Comparison of ENCODE assay signal across 20 cellular contexts in the genomic region with DNA sequence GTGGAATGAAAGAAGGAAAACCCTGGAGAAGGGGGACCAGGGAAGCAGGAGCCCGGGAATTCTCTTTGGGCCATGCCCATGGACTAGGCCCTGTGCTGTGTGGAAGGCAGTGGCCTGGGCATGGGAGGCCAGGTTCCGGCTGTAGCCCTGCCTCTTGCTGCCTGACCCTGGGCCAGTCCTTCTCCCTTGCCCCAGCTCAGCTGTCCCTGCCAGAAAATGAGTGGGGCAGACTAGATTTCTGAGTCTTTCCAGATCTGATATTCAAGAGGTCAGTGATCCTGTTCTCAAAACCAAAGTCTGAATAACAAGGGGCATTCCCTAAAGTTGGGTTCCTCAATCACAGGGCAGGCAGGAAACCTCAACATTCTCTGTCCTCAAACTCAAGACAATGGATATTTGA.
"Had no signal": no experiment of that assay in that cellular context is flagged by ENCODE, and none has a peak within 500 bp of the region (broad histone marks: within the 10 kb centered on the region; RNA-seq: fewer than 3 reads in every experiment).

No MANE protein-coding gene starts in this region.

- H3K4me1 Mint-ChIP-seq: activated B cell treated with CpG ODN at 0.5 μM for 24 hours; activated naive CD8-positive, alpha-beta T cell treated with anti-CD3 and anti-CD28 coated beads for 36 hours had no signal

- H3K27me3 Mint-ChIP-seq: activated B cell treated with CpG ODN at 0.5 μM for 24 hours; activated CD4-positive, alpha-beta memory T cell treated with anti-CD3 and anti-CD28 coated beads for 36 hours; activated naive CD8-positive, alpha-beta T cell treated with anti-CD3 and anti-CD28 coated beads for 36 hours; effector memory CD8-positive, alpha-beta T cell had no signal

- H3K27ac ChIP-seq: cardiac muscle cell, ovary, psoas muscle, thoracic aorta had no signal

- ATAC-seq: effector memory CD8-positive, alpha-beta T cell; psoas muscle had no signal

- H3K9me3 Mint-ChIP-seq: activated B cell treated with CpG ODN at 0.5 μM for 24 hours; activated CD4-positive, alpha-beta memory T cell treated with anti-CD3 and anti-CD28 coated beads for 36 hours; activated naive CD8-positive, alpha-beta T cell treated with anti-CD3 and anti-CD28 coated beads for 36 hours; effector memory CD8-positive, alpha-beta T cell; neural crest cell had no signal

- H3K27me3 ChIP-seq: cardiac muscle cell, ovary had no signal

- H3K4me3 ChIP-seq: cardiac muscle cell, ovary, psoas muscle, thoracic aorta had no signal

- H3K36me3 Mint-ChIP-seq: activated naive CD8-positive, alpha-beta T cell treated with anti-CD3 and anti-CD28 coated beads for 36 hours had no signal

- H3K4me1 ChIP-seq: psoas muscle had no signal

- H3K36me3 ChIP-seq: cardiac muscle cell, ovary had no signal

- H3K9me3 ChIP-seq: ovary, psoas muscle, thoracic aorta had no signal

- DNase-seq: activated B cell treated with CpG ODN at 0.5 μM for 24 hours; activated CD4-positive, alpha-beta memory T cell treated with anti-CD3 and anti-CD28 coated beads for 36 hours; activated CD4-positive, alpha-beta T cell treated with anti-CD3 and anti-CD28 coated beads for 4 hours; activated naive CD4-positive, alpha-beta T cell; activated naive CD8-positive, alpha-beta T cell treated with anti-CD3 and anti-CD28 coated beads for 36 hours; activated T-cell treated with anti-CD3 and anti-CD28 coated beads for 4 hours; amniotic stem cell; effector memory CD8-positive, alpha-beta T cell; foreskin fibroblast; glutamatergic neuron; hippocampal formation; islet precursor cell; ovary; right cardiac atrium; small intestine; stimulated activated CD4-positive, alpha-beta T cell treated with anti-CD3 and anti-CD28 coated beads, Interleukin-4, amount 100 ng/mL, for 1 hour had no signal

- H3K4me3 Mint-ChIP-seq: activated B cell treated with CpG ODN at 0.5 μM for 24 hours; activated CD4-positive, alpha-beta memory T cell treated with anti-CD3 and anti-CD28 coated beads for 36 hours; activated naive CD8-positive, alpha-beta T cell treated with anti-CD3 and anti-CD28 coated beads for 36 hours; effector memory CD8-positive, alpha-beta T cell; neural crest cell had no signal

- H3K27ac Mint-ChIP-seq: activated B cell treated with CpG ODN at 0.5 μM for 24 hours; activated CD4-positive, alpha-beta memory T cell treated with anti-CD3 and anti-CD28 coated beads for 36 hours; activated naive CD8-positive, alpha-beta T cell treated with anti-CD3 and anti-CD28 coated beads for 36 hours; effector memory CD8-positive, alpha-beta T cell had no signal
